17 cellular contexts compared by ENCODE assay signal in genomic region chr10:127974911-127975310, GRCh38.
DNase-seq lines count a peak whose midpoint lies in the region; ATAC-seq and TF ChIP-seq lines count a peak whose summit lies in the region.
"Had no signal": no experiment of that assay in that cellular context is flagged by ENCODE, and none has a peak within 500 bp of the region (broad histone marks: within the 10 kb centered on the region; RNA-seq: fewer than 3 reads in every experiment).

No MANE protein-coding gene starts in this region.

- no peak overlapping the region for H2AK5ac ChIP-seq in H9 (ENCODE audit: insufficient read length, low read length)
- H2AK5ac ChIP-seq in neuronal stem cell (ENCODE audit: low read depth, low read length): no peak overlapping the region

- TF ChIP-seq CTCF in H9 (conservative IDR thresholded peaks at IDR 0.05): no peak
- TF ChIP-seq CTCF in coronary artery (IDR thresholded peaks at IDR 0.05): no peak

- H3K18ac ChIP-seq in H9 (ENCODE audit: insufficient read length, low read depth, low read length) (no peak overlapping the region), neuronal stem cell (ENCODE audit: low read length) (peak overlapping the region; percentile 35)

- H4K91ac ChIP-seq in H9 (ENCODE audit: insufficient read length, low read depth, low read length) (no peak overlapping the region), neuronal stem cell (ENCODE audit: low read depth, low read length, poor library complexity) (no peak overlapping the region)

- no peak overlapping the region for H3K4me3 Mint-ChIP-seq in H9
- H3K4me3 Mint-ChIP-seq: CD4-positive, alpha-beta T cell; CD8-positive, alpha-beta memory T cell; GM23338; HFFc6 had no signal

- H2BK120ac ChIP-seq in H9 (ENCODE audit: low read depth, low read length, poor library complexity, severe bottlenecking) (no peak overlapping the region), neuronal stem cell (ENCODE audit: low read depth, low read length) (no peak overlapping the region)

- H3K79me1 ChIP-seq in H9 (ENCODE audit: insufficient read depth, low read depth, low read length, poor library complexity, severe bottlenecking) (no peaks in the 10 kb centered on the region), neuronal stem cell (ENCODE audit: low read depth, low read length) (no peaks in the 10 kb centered on the region)

- H2BK20ac ChIP-seq in H9 (ENCODE audit: low read depth, low read length, poor library complexity, severe bottlenecking): no peak overlapping the region

- H3K27me3 ChIP-seq in H9 (ENCODE audit: insufficient read depth, low read length) (no peaks in the 10 kb centered on the region), neuronal stem cell (ENCODE audit: control insufficient read depth in 3 of 3, insufficient read depth in 3 of 3, low read depth in 1 of 3, low read length in 3 of 3) (peaks cover 0 to 4% (median 0%) of the 10 kb centered on the region in 3 experiments)

- no peak overlapping the region for H2BK12ac ChIP-seq in H9 (ENCODE audit: insufficient read length, low read depth, low read length)
- H2BK12ac ChIP-seq in neuronal stem cell (ENCODE audit: low read length): no peak overlapping the region

- H2BK5ac ChIP-seq in H9 (ENCODE audit: insufficient read length, low read length) (no peak overlapping the region), neuronal stem cell (ENCODE audit: low read length) (no peak overlapping the region)

- no peak overlapping the region for H3K4ac ChIP-seq in H9 (ENCODE audit: low read depth, low read length)
- no peak overlapping the region for H3K4ac ChIP-seq in neuronal stem cell (ENCODE audit: low read length)

- no peak overlapping the region for H3K56ac ChIP-seq in H9 (ENCODE audit: insufficient read length, low read depth, low read length)

- H3K4me3 ChIP-seq in coronary artery: no peak overlapping the region
- H3K4me3 ChIP-seq in neuronal stem cell (ENCODE audit: low read length in 2 of 2): no peak overlapping the region
- H3K4me3 ChIP-seq: GM12878, GM23338, HAP-1 had no signal

- no peaks in the 10 kb centered on the region for H3K4me1 ChIP-seq in H9 (ENCODE audit: insufficient read depth, low read length)
- peaks cover 0 to 5% of the 10 kb centered on the region in 2 donors for H3K4me1 ChIP-seq in neuronal stem cell (ENCODE audit: control insufficient read depth in 2 of 2, insufficient read depth in 1 of 2, low read depth in 1 of 2, low read length in 2 of 2)

- H3K36me3 ChIP-seq in neuronal stem cell (replicated peaks in 1 of 2; ENCODE audit: control insufficient read depth in 2 of 2, insufficient read depth in 2 of 2, low read length in 2 of 2): no peaks in the 10 kb centered on the region
- H3K36me3 ChIP-seq: HAP-1 had no signal

- peaks cover 21 to 26% of the 10 kb centered on the region in 2 experiments for H3K4me1 Mint-ChIP-seq in H9
- H3K4me1 Mint-ChIP-seq: CD8-positive, alpha-beta memory T cell had no signal

- DNase-seq in H9 (peak; percentile 9), coronary artery (ENCODE audit: low spot score) (peak; percentile 47), neuronal stem cell (ENCODE audit: low spot score) (no peak), cerebellar nuclear complex (lab: John Stamatoyannopoulos, UW) (no peak), left ventricle myocardium superior (no peak)
- DNase-seq: CD4-positive, alpha-beta T cell; CD8-positive, alpha-beta memory T cell; DMS 273 treated with DMSO at 0.1 percent for 48 hours; DMS79; EL; GDM1; HFFc6 had no signal

- H3K27ac ChIP-seq in H9 (ENCODE audit: insufficient read length, low read depth, low read length): no peak overlapping the region
- no peak overlapping the region for H3K27ac ChIP-seq in coronary artery
- no peak overlapping the region for H3K27ac ChIP-seq in neuronal stem cell (replicated peaks; ENCODE audit: low read length)
- H3K27ac ChIP-seq: C4-2B had no signal

- H3K4me2 ChIP-seq in H9 (ENCODE audit: insufficient read depth, insufficient read length, low read length) (no peak overlapping the region), neuronal stem cell (ENCODE audit: insufficient read depth, low read length, poor library complexity, severe bottlenecking) (no peak overlapping the region)
- H3K4me2 ChIP-seq: GM23338 had no signal

- H3T11ph ChIP-seq in H9 (ENCODE audit: low read length): no peak overlapping the region

- WGBS in H9 (ENCODE audit: extremely low coverage, insufficient read length, low lambda C conversion rate): no CpG with 5 or more reads among the region's 9 CpGs
- WGBS in neuronal stem cell (ENCODE audit: extremely low coverage in 2 of 2, insufficient read length in 2 of 2, insufficient replicate concordance in 1 of 2), 2 donors: no CpG with 5 or more reads among the region's 9 CpGs

- peaks cover 2 to 3% of the 10 kb centered on the region in 2 experiments; a peak in 3 of 5 replicates for H3K9me3 Mint-ChIP-seq in H9

- H4K20me1 ChIP-seq in H9 (ENCODE audit: control insufficient read depth, insufficient read depth, insufficient read length): no peaks in the 10 kb centered on the region

- no peak for ATAC-seq in HG02623 (IDR thresholded peaks at IDR 0.05; ENCODE audit: unreplicated experiment)
- no peak for ATAC-seq in left ventricle myocardium superior
- ATAC-seq: GM12878, GM23338 had no signal

- H3K23me2 ChIP-seq in H9 (ENCODE audit: insufficient read length, low read depth, low read length, poor library complexity, severe bottlenecking): no peaks in the 10 kb centered on the region

- H3K27ac Mint-ChIP-seq in H9: no peak overlapping the region
- H3K27ac Mint-ChIP-seq: CD4-positive, alpha-beta T cell; CD8-positive, alpha-beta memory T cell; GM23338; HFFc6 had no signal

- intact Hi-C loops in left ventricle myocardium superior (cut with micrococcal nuclease): no loop called here

- H2BK15ac ChIP-seq in H9 (ENCODE audit: low read depth, low read length) (no peak overlapping the region), neuronal stem cell (ENCODE audit: low read length) (no peak overlapping the region)

- H2AFZ ChIP-seq in H9 (ENCODE audit: low read length): no peak overlapping the region
- H2AFZ ChIP-seq in neuronal stem cell (ENCODE audit: low read length): no peak overlapping the region
- H2AFZ ChIP-seq: GM23338 had no signal

- H3K36me3 Mint-ChIP-seq in H9 (ENCODE audit: insufficient read depth in 1 of 3, low read depth in 3 of 3): no peaks in the 10 kb centered on the region
- H3K36me3 Mint-ChIP-seq: CD8-positive, alpha-beta memory T cell had no signal

- no peaks in the 10 kb centered on the region for H3K27me3 Mint-ChIP-seq in H9 (ENCODE audit: low read depth)

- H4K5ac ChIP-seq in H9 (ENCODE audit: insufficient read length, low read depth, low read length): no peak overlapping the region

- H3K23ac ChIP-seq in H9 (ENCODE audit: insufficient read length, low read depth, low read length) (no peak overlapping the region), neuronal stem cell (ENCODE audit: low read depth, low read length, poor library complexity) (no peak overlapping the region)

- H3K79me2 ChIP-seq in H9 (ENCODE audit: insufficient read depth, low read length): no peaks in the 10 kb centered on the region

- H4K8ac ChIP-seq in H9 (replicated peaks; ENCODE audit: insufficient read length, low read depth, low read length) (no peak overlapping the region), neuronal stem cell (ENCODE audit: low read depth, low read length) (no peak overlapping the region)

- no peak overlapping the region for H3K9ac ChIP-seq in H9 (ENCODE audit: extremely low read depth, insufficient read length, low read length)
- H3K9ac ChIP-seq in neuronal stem cell (ENCODE audit: low read depth, low read length, poor library complexity): no peak overlapping the region

- H3K9me3 ChIP-seq in H9 (ENCODE audit: control insufficient read depth, low read depth, low read length) (no peaks in the 10 kb centered on the region), neuronal stem cell (replicated peaks in 1 of 2; ENCODE audit: control insufficient read depth in 2 of 2, insufficient read depth in 1 of 2, low read depth in 1 of 2, low read length in 2 of 2) (no peaks in the 10 kb centered on the region)
- H3K9me3 ChIP-seq: HAP-1 had no signal

- no peak overlapping the region for H3K14ac ChIP-seq in H9 (ENCODE audit: insufficient read depth, low read length)
- H3K14ac ChIP-seq in neuronal stem cell (ENCODE audit: low read length): peak overlapping the region; percentile 10

Comparison
In these comparisons a context has a peak if more than half of its experiments do, and no peak if none do; other contexts are left out.
1. DNase-seq: peak in H9 (single experiment) and coronary artery (single experiment); none in neuronal stem cell (single experiment), cerebellar nuclear complex (0 of 2) and left ventricle myocardium superior (single experiment).